In the genomic region with DNA sequence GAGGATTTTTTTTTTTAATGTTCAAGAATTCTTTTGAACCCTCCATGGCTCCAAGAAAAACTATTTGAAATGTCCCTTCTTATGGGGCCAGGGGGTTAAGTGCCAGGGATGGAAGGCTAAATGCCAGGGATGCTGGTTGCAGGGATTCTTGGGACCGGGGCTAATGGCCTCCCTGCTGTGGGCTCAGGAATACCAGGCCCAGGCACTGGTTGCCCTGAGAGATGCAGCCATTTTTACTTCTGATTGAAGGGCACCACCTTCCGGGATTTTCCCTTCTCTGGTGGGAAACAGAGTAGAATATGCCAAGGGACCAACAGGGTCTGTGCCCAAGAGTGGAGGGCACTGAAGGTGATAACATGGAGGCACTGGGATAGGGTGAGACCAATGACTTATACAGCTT, we compare ENCODE assay signal across 16 cellular contexts. TPM values are rescaled to one million over a fixed set of nuclear protein-coding genes. Genes with fewer than 3 reads are reported as not detected.
DNase-seq lines count a peak whose midpoint lies in the region; ATAC-seq and TF ChIP-seq lines count a peak whose summit lies in the region.
"Had no signal": no experiment of that assay in that cellular context is flagged by ENCODE, and none has a peak within 500 bp of the region (broad histone marks: within the 10 kb centered on the region; RNA-seq: fewer than 3 reads in every experiment).

No MANE protein-coding gene starts in this region.

- TF ChIP-seq POLR2A in esophagus squamous epithelium (IDR thresholded peaks at IDR 0.05) (no peak), uterus (IDR thresholded peaks at IDR 0.05) (no peak)

- 80 to 95% methylated on average over 1 to 2 of the region's 2 CpGs for WGBS in esophagus squamous epithelium, 2 donors
- WGBS in neuronal stem cell (ENCODE audit: extremely low coverage in 2 of 2, insufficient read length in 2 of 2, insufficient replicate concordance in 1 of 2), 2 donors: no CpG with 5 or more reads among the region's 2 CpGs

- H3K18ac ChIP-seq in neuronal stem cell (ENCODE audit: low read length): no peak overlapping the region

- H3K36me3 ChIP-seq in ascending aorta (no peaks in the 10 kb centered on the region), esophagus squamous epithelium (no peaks in the 10 kb centered on the region), neuronal stem cell (replicated peaks in 1 of 2; ENCODE audit: control insufficient read depth in 2 of 2, insufficient read depth in 2 of 2, low read length in 2 of 2) (no peaks in the 10 kb centered on the region), uterus (no peaks in the 10 kb centered on the region)

- peak overlapping the region; percentile 55 for H2AFZ ChIP-seq in neuronal stem cell (ENCODE audit: low read length)

- intact Hi-C loops in ascending aorta (cut with DNase I) (loop anchor here (1.0 kb wide), 2 partner anchors 13 to 36 kb away; partner anchors contain the start of gene FAM117A), esophagus squamous epithelium (cut with DNase I) (loop anchor here (5.0 to 10.0 kb wide), 2 partner anchors 70 to 203 kb away; partner anchors contain the start of genes NXPH3 and SLC35B1), uterus (cut with DNase I; ENCODE audit: low total_unique reads) (loop anchor here (5.0 to 10.0 kb wide), 2 partner anchors 65 to 203 kb away; partner anchors contain the start of gene NXPH3)

- H3K27ac ChIP-seq in ascending aorta: peak overlapping the region; percentile 89
- peak overlapping the region in 3 of 4 donors; percentile 64 to 83 (median 80) for H3K27ac ChIP-seq in esophagus squamous epithelium
- no peak overlapping the region for H3K27ac ChIP-seq in neuronal stem cell (replicated peaks; ENCODE audit: low read length)
- peak overlapping the region; percentile 79 to 83 for H3K27ac ChIP-seq in uterus
- H3K27ac ChIP-seq: RWPE1 had no signal

- no peak overlapping the region for H2AK5ac ChIP-seq in neuronal stem cell (ENCODE audit: low read depth, low read length)

- H3K9ac ChIP-seq in neuronal stem cell (ENCODE audit: low read depth, low read length, poor library complexity): no peak overlapping the region

- H3K23ac ChIP-seq in neuronal stem cell (ENCODE audit: low read depth, low read length, poor library complexity): no peak overlapping the region

- DNase-seq in ascending aorta (ENCODE audit: low spot score in 2 of 2) (no peak), esophagus squamous epithelium (lab: John Stamatoyannopoulos, UW) (no peak), neuronal stem cell (ENCODE audit: low spot score) (no peak), uterus (no peak)
- DNase-seq in activated CD4-positive, alpha-beta T cell treated with anti-CD3 and anti-CD28 coated beads, Interleukin-2, amount 50 U/mL, for 48 hours: no peak
- DNase-seq: HCEC 1CT, KG1, NCI-H1436, NCI-H2029, NCI-H2171 treated with DMSO at 0.1 percent for 48 hours, NCI-H748 treated with DMSO at 0.1 percent for 48 hours, PC-3 had no signal

- H4K8ac ChIP-seq in neuronal stem cell (ENCODE audit: low read depth, low read length): no peak overlapping the region

- H3K9me3 ChIP-seq in ascending aorta (no peaks in the 10 kb centered on the region), esophagus squamous epithelium (no peaks in the 10 kb centered on the region), neuronal stem cell (replicated peaks in 1 of 2; ENCODE audit: control insufficient read depth in 2 of 2, insufficient read depth in 1 of 2, low read depth in 1 of 2, low read length in 2 of 2) (no peaks in the 10 kb centered on the region), uterus (no peaks in the 10 kb centered on the region)

- no peaks in the 10 kb centered on the region for H3K79me1 ChIP-seq in neuronal stem cell (ENCODE audit: low read depth, low read length)

- no peak overlapping the region for H3K4ac ChIP-seq in neuronal stem cell (ENCODE audit: low read length)

- H2BK15ac ChIP-seq in neuronal stem cell (ENCODE audit: low read length): no peak overlapping the region

- no peak overlapping the region for H3K4me3 ChIP-seq in ascending aorta
- H3K4me3 ChIP-seq in esophagus squamous epithelium: no peak overlapping the region
- H3K4me3 ChIP-seq in neuronal stem cell (ENCODE audit: low read length in 2 of 2): no peak overlapping the region
- H3K4me3 ChIP-seq in uterus: no peak overlapping the region

- TF ChIP-seq CTCF in ascending aorta (IDR thresholded peaks at IDR 0.05): no peak
- TF ChIP-seq CTCF in esophagus squamous epithelium (IDR thresholded peaks at IDR 0.05): no peak
- no peak for TF ChIP-seq CTCF in uterus (IDR thresholded peaks at IDR 0.05)

- no peak overlapping the region for H2BK12ac ChIP-seq in neuronal stem cell (ENCODE audit: low read length)

- no peak overlapping the region for H3K14ac ChIP-seq in neuronal stem cell (ENCODE audit: low read length)

- no peak overlapping the region for H3K4me2 ChIP-seq in neuronal stem cell (ENCODE audit: insufficient read depth, low read length, poor library complexity, severe bottlenecking)

- no peak overlapping the region for H2BK5ac ChIP-seq in neuronal stem cell (ENCODE audit: low read length)

- H2BK120ac ChIP-seq in neuronal stem cell (ENCODE audit: low read depth, low read length): no peak overlapping the region

- H3K27me3 ChIP-seq in ascending aorta (no peaks in the 10 kb centered on the region), esophagus squamous epithelium (no peaks in the 10 kb centered on the region), neuronal stem cell (ENCODE audit: control insufficient read depth in 3 of 3, insufficient read depth in 3 of 3, low read depth in 1 of 3, low read length in 3 of 3) (no peaks in the 10 kb centered on the region), uterus (no peaks in the 10 kb centered on the region)

- H4K91ac ChIP-seq in neuronal stem cell (ENCODE audit: low read depth, low read length, poor library complexity): no peak overlapping the region

- no peak for ATAC-seq in GM18858 (IDR thresholded peaks at IDR 0.05; ENCODE audit: unreplicated experiment)
- no peak for ATAC-seq in GM21447 (IDR thresholded peaks at IDR 0.05; ENCODE audit: unreplicated experiment)
- ATAC-seq: HepG2, PC-3 had no signal

- H3K4me1 ChIP-seq in ascending aorta (peaks cover 18 to 48% of the 10 kb centered on the region in 2 donors), esophagus squamous epithelium (peaks cover 0 to 47% (median 34%) of the 10 kb centered on the region in 3 donors), neuronal stem cell (ENCODE audit: control insufficient read depth in 2 of 2, insufficient read depth in 1 of 2, low read depth in 1 of 2, low read length in 2 of 2) (peaks cover 14 to 24% of the 10 kb centered on the region in 2 donors), uterus (peaks cover 9 to 14% of the 10 kb centered on the region in 2 donors)

RNA-seq across cellular contexts. Expression of gene KAT7, which starts 10.9 kb away (rescaled TPM):
- total RNA-seq in ascending aorta (46.6 TPM), esophagus squamous epithelium (10 to 100 TPM; 22.6 to 32.6 (median 26.6) TPM), uterus (100 to 1,000 TPM in 1 of 4 donors, 10 to 100 TPM in 3; 16.8 to 117 (median 40.8) TPM)
- polyA plus RNA-seq in neuronal stem cell (2013, experiment 1 of 2): 94.8 TPM
- 94.3 TPM for polyA plus RNA-seq in neuronal stem cell (2013, experiment 2 of 2)

RNA-seq across cellular contexts. Expression of gene FAM117A, which starts 13.6 kb away (rescaled TPM):
- 25.4 TPM for total RNA-seq in ascending aorta
- total RNA-seq in esophagus squamous epithelium: 1 to 10 TPM; 5.6 to 7.5 (median 6.5) TPM
- 29.5 TPM for polyA plus RNA-seq in neuronal stem cell (2013, experiment 1 of 2)
- 29.5 TPM for polyA plus RNA-seq in neuronal stem cell (2013, experiment 2 of 2)
- total RNA-seq in uterus: 10 to 100 TPM in 3 of 4 donors, 1 to 10 TPM in 1; 2.6 to 40.2 (median 19.5) TPM
